ENCODE assay signal across 29 cellular contexts in the genomic region with DNA sequence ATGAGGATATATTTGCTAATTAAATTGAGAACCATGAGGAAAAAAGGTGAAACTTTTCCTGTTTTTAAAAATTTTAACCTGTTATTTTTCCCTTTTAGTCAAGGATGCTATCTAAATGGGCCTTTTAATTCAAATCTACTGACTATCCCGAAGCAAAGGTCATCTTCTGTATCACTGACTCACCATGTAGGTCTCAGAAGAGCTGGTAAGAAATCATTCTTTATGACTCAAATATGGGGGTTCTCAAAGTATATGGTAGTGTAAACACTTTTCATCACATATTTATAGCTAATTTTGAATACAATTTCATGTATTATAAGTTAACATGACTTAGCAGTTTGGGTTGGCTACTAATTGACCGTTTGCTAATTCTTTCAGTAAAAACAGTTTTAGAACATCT.
"Had no signal": no experiment of that assay in that cellular context is flagged by ENCODE, and none has a peak within 500 bp of the region (broad histone marks: within the 10 kb centered on the region; RNA-seq: fewer than 3 reads in every experiment).

No MANE protein-coding gene starts in this region.

- H2AFZ ChIP-seq: hepatocyte, parathyroid adenoma had no signal

- H3K4me1 Mint-ChIP-seq: mesothelial cell of epicardium, naive B cell, neural crest cell had no signal

- H3K4me1 ChIP-seq: colonic mucosa, gastrocnemius medialis, heart left ventricle, left lung, parathyroid adenoma, right lobe of liver, testis, tibial artery had no signal

- H3K4me2 ChIP-seq: hepatocyte had no signal

- H3K27ac ChIP-seq: colonic mucosa, epithelial cell of prostate, gastrocnemius medialis, heart left ventricle, hepatocyte, left lung, neutrophil, parathyroid adenoma, right lobe of liver, testis, tibial artery had no signal

- H3K27me3 ChIP-seq: colonic mucosa, gastrocnemius medialis, heart left ventricle, hepatocyte, left lung, neutrophil, right lobe of liver, testis, tibial artery had no signal

- H3K9ac ChIP-seq: parathyroid adenoma had no signal

- ATAC-seq: esophagus mucosa; gastrocnemius medialis; heart left ventricle; left cardiac atrium; left lung; mucosa of descending colon; natural killer cell treated with Interleukin-12 subunit alpha and Interleukin-12 subunit beta and Interleukin-15 and Interleukin-18, amount 100 ng/mL, for 72 hours; right lobe of liver had no signal

- H3K27ac Mint-ChIP-seq: dendritic cell treated with granulocyte-macrophage colony-stimulating factor and Interleukin-4, amounts not matched to agents 40 ng/mL and 50 ng/mL, for 4 days; endodermal cell; mesothelial cell of epicardium; naive B cell; natural killer cell treated with Interleukin-12 subunit alpha and Interleukin-12 subunit beta and Interleukin-15 and Interleukin-18, amount 100 ng/mL, for 72 hours; progenitor cell of endocrine pancreas; type B pancreatic cell had no signal

- H3K9me3 Mint-ChIP-seq: dendritic cell treated with granulocyte-macrophage colony-stimulating factor and Interleukin-4, amounts not matched to agents 40 ng/mL and 50 ng/mL, for 4 days had no signal

- DNase-seq: colonic mucosa; effector CD8-positive, alpha-beta T cell; endodermal cell; gastrocnemius medialis; heart left ventricle; left cardiac atrium; left lung; mesenchymal stem cell; mucosa of descending colon; naive B cell; right lobe of liver; small intestine; stimulated activated CD4-positive, alpha-beta T cell treated with anti-CD3 and anti-CD28 coated beads, Interleukin-15, amount 100 ng/mL, for 24 hours; stimulated activated CD4-positive, alpha-beta T cell treated with anti-CD3 and anti-CD28 coated beads, Interleukin-2, amount 100 ng/mL, for 48 hours; stimulated activated naive CD4-positive, alpha-beta T cell; substantia nigra; testis; tibial artery had no signal

- H3K27me3 Mint-ChIP-seq: dendritic cell treated with granulocyte-macrophage colony-stimulating factor and Interleukin-4, amounts not matched to agents 40 ng/mL and 50 ng/mL, for 4 days; natural killer cell treated with Interleukin-12 subunit alpha and Interleukin-12 subunit beta and Interleukin-15 and Interleukin-18, amount 100 ng/mL, for 72 hours; progenitor cell of endocrine pancreas; type B pancreatic cell had no signal

- H3K9me3 ChIP-seq: colonic mucosa, gastrocnemius medialis, heart left ventricle, left lung, mucosa of descending colon, neutrophil, right lobe of liver, testis had no signal

- H3K4me3 ChIP-seq: colonic mucosa, gastrocnemius medialis, heart left ventricle, hepatocyte, left lung, mucosa of descending colon, right lobe of liver, testis, tibial artery had no signal

- H3K36me3 ChIP-seq: colonic mucosa, gastrocnemius medialis, heart left ventricle, tibial artery had no signal

- H3K4me3 Mint-ChIP-seq: dendritic cell treated with granulocyte-macrophage colony-stimulating factor and Interleukin-4, amounts not matched to agents 40 ng/mL and 50 ng/mL, for 4 days; endodermal cell; mesothelial cell of epicardium; naive B cell; natural killer cell treated with Interleukin-12 subunit alpha and Interleukin-12 subunit beta and Interleukin-15 and Interleukin-18, amount 100 ng/mL, for 72 hours; neural crest cell; type B pancreatic cell had no signal
